In genomic region chr5:22591461-22591860, GRCh38 we compare ENCODE assay signal across 21 cellular contexts.
"Had no signal": no experiment of that assay in that cellular context is flagged by ENCODE, and none has a peak within 500 bp of the region (broad histone marks: within the 10 kb centered on the region; RNA-seq: fewer than 3 reads in every experiment).

No MANE protein-coding gene starts in this region.

- FAIRE-seq: islet of Langerhans had no signal

- H3K27me3 ChIP-seq: body of pancreas, colonic mucosa, right atrium auricular region, tibial artery, uterus had no signal

- H3K27me3 Mint-ChIP-seq: activated CD4-positive, alpha-beta T cell treated with anti-CD3 and anti-CD28 coated beads, Interleukin-2, amount 10 ng/mL, durations not matched to agents 24 days and 14 days; activated naive CD8-positive, alpha-beta T cell treated with anti-CD3 and anti-CD28 coated beads for 36 hours; progenitor cell of endocrine pancreas had no signal

- H3K27ac Mint-ChIP-seq: activated CD4-positive, alpha-beta T cell treated with anti-CD3 and anti-CD28 coated beads, Interleukin-2, amount 10 ng/mL, durations not matched to agents 24 days and 14 days; activated naive CD8-positive, alpha-beta T cell treated with anti-CD3 and anti-CD28 coated beads for 36 hours; activated T-cell treated with anti-CD3 and anti-CD28 coated beads, Interleukin-2, amount 50 U/mL, for 72 hours; progenitor cell of endocrine pancreas had no signal

- DNase-seq: activated CD4-positive, alpha-beta T cell treated with anti-CD3 and anti-CD28 coated beads, Interleukin-2, amount 10 ng/mL, durations not matched to agents 24 days and 14 days; activated CD4-positive, CD25-positive, alpha-beta regulatory T cell; activated CD8-positive, alpha-beta memory T cell treated with anti-CD3 and anti-CD28 coated beads, Interleukin-2, amount 50 U/mL, for 48 hours; activated gamma-delta T cell; activated naive CD8-positive, alpha-beta T cell treated with anti-CD3 and anti-CD28 coated beads for 36 hours; activated T-cell treated with anti-CD3 and anti-CD28 coated beads, Interleukin-2, amount 50 U/mL, for 72 hours; amygdala; body of pancreas; central memory CD4-positive, alpha-beta T cell; colonic mucosa; left colon; midbrain; stimulated activated CD4-positive, alpha-beta T cell treated with anti-CD3 and anti-CD28 coated beads, Interleukin-2, amount 100 ng/mL, for 48 hours; stimulated activated naive CD4-positive, alpha-beta T cell; tibial artery; uterus had no signal

- ATAC-seq: activated T-cell treated with anti-CD3 and anti-CD28 coated beads, Interleukin-2, amount 50 U/mL, for 72 hours; body of pancreas; esophagus mucosa; left colon had no signal

- H3K4me3 Mint-ChIP-seq: activated CD4-positive, alpha-beta T cell treated with anti-CD3 and anti-CD28 coated beads, Interleukin-2, amount 10 ng/mL, durations not matched to agents 24 days and 14 days; activated naive CD8-positive, alpha-beta T cell treated with anti-CD3 and anti-CD28 coated beads for 36 hours; activated T-cell treated with anti-CD3 and anti-CD28 coated beads, Interleukin-2, amount 50 U/mL, for 72 hours had no signal

- H3K36me3 ChIP-seq: colonic mucosa, right atrium auricular region, tibial artery, uterus had no signal

- H3K4me1 ChIP-seq: body of pancreas, colonic mucosa, right atrium auricular region, tibial artery, uterus had no signal

- H3K4me1 Mint-ChIP-seq: activated CD4-positive, alpha-beta T cell treated with anti-CD3 and anti-CD28 coated beads, Interleukin-2, amount 10 ng/mL, durations not matched to agents 24 days and 14 days; activated naive CD8-positive, alpha-beta T cell treated with anti-CD3 and anti-CD28 coated beads for 36 hours had no signal

- H3K9me3 ChIP-seq: body of pancreas, colonic mucosa, right atrium auricular region, tibial artery, uterus had no signal

- H3K4me3 ChIP-seq: body of pancreas, colonic mucosa, lung, right atrium auricular region, tibial artery, uterus had no signal

- H3K36me3 Mint-ChIP-seq: activated naive CD8-positive, alpha-beta T cell treated with anti-CD3 and anti-CD28 coated beads for 36 hours had no signal

- H3K27ac ChIP-seq: body of pancreas, colonic mucosa, right atrium auricular region, tibial artery, uterus had no signal
